Comparison of ENCODE assay signal across 9 cellular contexts in the genomic region with DNA sequence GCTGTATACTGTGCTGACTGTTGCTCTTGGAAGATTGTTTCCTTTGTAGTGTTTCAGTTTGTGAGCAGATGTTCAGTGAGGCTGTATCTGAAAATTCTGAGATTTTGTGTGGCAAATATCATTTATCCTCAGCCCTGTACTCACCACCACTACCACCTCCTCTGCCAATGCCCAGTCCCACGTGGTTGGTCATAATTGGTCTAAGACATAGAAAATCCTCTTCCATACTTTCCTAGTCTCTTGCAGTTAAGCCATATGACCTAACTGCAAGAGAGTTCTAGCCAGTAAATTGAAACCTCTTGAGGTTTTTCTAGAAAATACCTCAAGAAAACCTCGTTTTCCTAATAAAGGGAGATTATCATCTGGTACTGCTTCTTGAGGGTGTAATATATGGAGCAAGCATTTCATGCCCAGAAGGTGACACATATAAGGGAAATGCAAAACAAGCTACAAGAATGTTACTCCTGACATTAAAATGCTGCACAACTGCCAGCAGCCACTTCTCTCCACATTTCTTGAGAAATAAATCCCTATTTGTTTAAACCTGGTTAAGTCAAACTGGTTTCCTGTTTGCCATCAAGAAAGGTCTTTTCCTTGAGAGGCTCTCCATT. TPM values are rescaled to one million over a fixed set of nuclear protein-coding genes. Genes with fewer than 3 reads are reported as not detected.
DNase-seq lines count a peak whose midpoint lies in the region; ATAC-seq and TF ChIP-seq lines count a peak whose summit lies in the region.
"Had no signal": no experiment of that assay in that cellular context is flagged by ENCODE, and none has a peak within 500 bp of the region (broad histone marks: within the 10 kb centered on the region; RNA-seq: fewer than 3 reads in every experiment).

No MANE protein-coding gene starts in this region.

- intact Hi-C loops in HCT116 (cut with micrococcal nuclease), result no loop called here

- H3K9me3 ChIP-seq in AG04450 (ENCODE audit: control insufficient read depth, insufficient read depth, low read length) (no peaks in the 10 kb centered on the region), HCT116 (ENCODE audit: control insufficient read depth in 1 of 2, insufficient read depth in 1 of 2, low read depth in 1 of 2, low read length in 2 of 2) (no peaks in the 10 kb centered on the region)

- ATAC-seq in HCT116 (0 out of 2 replicates have a peak, but pooled peaks have one; percentile 23), GM19324 (IDR thresholded peaks at IDR 0.05; ENCODE audit: low FRiP score, unreplicated experiment) (no peak)
- ATAC-seq in activated naive CD4-positive, alpha-beta T cell treated with anti-CD3 and anti-CD28 coated beads, Interleukin-2, amount 50 U/mL, for 72 hours, result no peak

- H3K9me3 Mint-ChIP-seq in activated naive CD4-positive, alpha-beta T cell treated with anti-CD3 and anti-CD28 coated beads, Interleukin-2, amount 50 U/mL, for 72 hours, result no peaks in the 10 kb centered on the region

- H4K20me1 ChIP-seq in HCT116 (ENCODE audit: insufficient read depth), result peaks cover 10% of the 10 kb centered on the region; the same call in 1 of the 2 replicates

- no peak for TF ChIP-seq POLR2A in HCT116 (IDR thresholded peaks at IDR 0.05; ENCODE audit: borderline replicate concordance, extremely low read depth, insufficient read depth, insufficient read length)

- DNase-seq in AG04450 (ENCODE audit: low read depth, low spot score) (peak; percentile 50), HCT116 (ENCODE audit: low read depth, low spot score) (no peak), kidney tubule cell (ENCODE audit: low spot score) (peak; percentile 28), T-helper 9 cell (no peak), ecto neural progenitor cell (ENCODE audit: low spot score) (no peak), NCI-H1930 (lab: John Stamatoyannopoulos, UW) (no peak)
- DNase-seq in activated naive CD4-positive, alpha-beta T cell treated with anti-CD3 and anti-CD28 coated beads, Interleukin-2, amount 50 U/mL, for 72 hours (ENCODE audit: low spot score in 2 of 2), result no peak
- DNase-seq: activated CD4-positive, alpha-beta T cell treated with anti-CD3 and anti-CD28 coated beads, Interleukin-2, amount 50 U/mL, for 48 hours had no signal

- H3K27ac ChIP-seq in AG04450 (ENCODE audit: low read depth, low read length) (peak overlapping the region; percentile 42), HCT116 (ENCODE audit: low read depth, low read length) (no peak overlapping the region)

- no peak overlapping the region for H2AFZ ChIP-seq in HCT116 (ENCODE audit: low read depth, low read length, poor library complexity, severe bottlenecking)

- BruUV-seq in HCT116 (replicated peaks; lab: Mats Ljungman, UMichigan), result no TSS peak

- no peaks in the 10 kb centered on the region for H3K9me2 ChIP-seq in HCT116 (ENCODE audit: insufficient read depth)

- TF ChIP-seq CTCF in AG04450 (IDR thresholded peaks at IDR 0.05; ENCODE audit: low read depth, low read length) (no peak), HCT116 (IDR thresholded peaks at IDR 0.05 in 2 of 3, conservative IDR thresholded peaks at IDR 0.05 in 1 of 3; ENCODE audit: borderline replicate concordance in 1 of 3, insufficient read depth in 1 of 3, low read depth in 2 of 3, low read length in 2 of 3) (no peak)

- no peaks in the 10 kb centered on the region for H3K27me3 ChIP-seq in AG04450 (ENCODE audit: control insufficient read depth, insufficient read depth, low read length)
- no peaks in the 10 kb centered on the region for H3K27me3 ChIP-seq in HCT116 (ENCODE audit: insufficient read depth, low read length)

- H3K4me1 ChIP-seq in HCT116 (ENCODE audit: control insufficient read depth in 1 of 2, insufficient read depth in 2 of 2, low read length in 2 of 2), result no peaks in the 10 kb centered on the region

- RAD21 ChIA-PET in HCT116 (lab: Charles Lee; ENCODE audit: low non-redundant PET in 1 of 2, low total read pairs in 2 of 2, uncharacterized antibody in 2 of 2, unreplicated experiment in 2 of 2), result no interaction called here

- H3K36me3 Mint-ChIP-seq in activated naive CD4-positive, alpha-beta T cell treated with anti-CD3 and anti-CD28 coated beads, Interleukin-2, amount 50 U/mL, for 72 hours, result peaks cover 14 to 37% of the 10 kb centered on the region in 2 donors

- H3K4me2 ChIP-seq in HCT116 (ENCODE audit: low read length), result no peak overlapping the region

- TF ChIP-seq RAD21 in HCT116 (IDR thresholded peaks at IDR 0.05; ENCODE audit: low read depth), result no peak

- no peak overlapping the region for H3K9ac ChIP-seq in HCT116 (ENCODE audit: low read length)

- CTCF ChIA-PET in AG04450 (lab: Charles Lee) (interaction anchor here (0.7 kb wide), 1 partner anchor 957 kb away, joined by 3 read pairs; no protein-coding TSS in a partner anchor), HCT116 (lab: Charles Lee) (no interaction called here)

- peak overlapping the region; percentile 79 to 82 for H3K27ac Mint-ChIP-seq in activated naive CD4-positive, alpha-beta T cell treated with anti-CD3 and anti-CD28 coated beads, Interleukin-2, amount 50 U/mL, for 72 hours

- H3K79me2 ChIP-seq in HCT116 (ENCODE audit: insufficient read depth, low read length), result peaks cover 17% of the 10 kb centered on the region; the same call in 1 of the 2 replicates

- POLR2A ChIA-PET in AG04450 (lab: Yijun Ruan, JAX), result no interaction called here
- POLR2A ChIA-PET in HCT116 (lab: Charles Lee), result no interaction called here

- H3K36me3 ChIP-seq in HCT116 (ENCODE audit: control insufficient read depth in 1 of 2, insufficient read depth in 2 of 2, low read length in 2 of 2), result peaks cover 14 to 45% of the 10 kb centered on the region in 2 experiments; a peak in 3 of 4 replicates

- H3K4me3 ChIP-seq in AG04450 (ENCODE audit: low read depth, low read length), result no peak overlapping the region
- H3K4me3 ChIP-seq in HCT116 (replicated peaks in 1 of 2; ENCODE audit: low read depth in 1 of 2, low read length in 2 of 2), result no peak overlapping the region

TF ChIP-seq in HCT116, 20 proteins besides CTCF, POLR2A, EP300 and RAD21:
- TF ChIP-seq SP1 (IDR thresholded peaks at IDR 0.05; ENCODE audit: low read depth) (no peak), POLR2AphosphoS5 (IDR thresholded peaks at IDR 0.05; ENCODE audit: low read depth, low read length) (peak; percentile 13; the same call in 1 of the 2 replicates)

RNA-seq across cellular contexts. Expression of a gene that starts 32.8 kb away (rescaled TPM):
- polyA plus RNA-seq in AG04450 (2011; rRNA removed), result 73.2 and 82.0 TPM in 2 replicates
- 42.0 and 69.2 TPM in 2 replicates for polyA minus RNA-seq in AG04450 (2011; rRNA and poly(A)+ RNA removed)
- total RNA-seq in HCT116 (2021; ENCODE audit: unreplicated experiment), result 145 TPM
- polyA plus RNA-seq in HCT116 (2012), result 80.1 and 96.9 TPM in 2 replicates
- total RNA-seq in activated naive CD4-positive, alpha-beta T cell treated with anti-CD3 and anti-CD28 coated beads, Interleukin-2, amount 50 U/mL, for 72 hours, result 100 to 1,000 TPM; 131 to 162 TPM

RNA-seq across cellular contexts. Expression of a gene that starts 32.9 kb away (rescaled TPM):
- 17.2 and 25.0 TPM in 2 replicates for polyA plus RNA-seq in AG04450 (2011; rRNA removed)
- polyA minus RNA-seq in AG04450 (2011; rRNA and poly(A)+ RNA removed), result 10.0 and 13.7 TPM in 2 replicates
- 27.2 TPM for total RNA-seq in HCT116 (2021; ENCODE audit: unreplicated experiment)
- 14.3 and 21.9 TPM in 2 replicates for polyA plus RNA-seq in HCT116 (2012)
- total RNA-seq in activated naive CD4-positive, alpha-beta T cell treated with anti-CD3 and anti-CD28 coated beads, Interleukin-2, amount 50 U/mL, for 72 hours, result 10 to 100 TPM; 28.3 to 42.5 TPM

RNA-seq across cellular contexts. Expression of a gene that starts 49.5 kb away (rescaled TPM):
- polyA plus RNA-seq in AG04450 (2011; rRNA removed), result 19.7 and 27.1 TPM in 2 replicates
- 23.9 and 33.6 TPM in 2 replicates for polyA minus RNA-seq in AG04450 (2011; rRNA and poly(A)+ RNA removed)
- 37.2 TPM for total RNA-seq in HCT116 (2021; ENCODE audit: unreplicated experiment)
- polyA plus RNA-seq in HCT116 (2012), result 9.7 and 10.9 TPM in 2 replicates
- total RNA-seq in activated naive CD4-positive, alpha-beta T cell treated with anti-CD3 and anti-CD28 coated beads, Interleukin-2, amount 50 U/mL, for 72 hours, result 10 to 100 TPM; 39.6 to 47.9 TPM

Comparison
In these comparisons a context has a peak if more than half of its experiments do, and no peak if none do; other contexts are left out.
1. DNase-seq: peak in AG04450 (single experiment) and kidney tubule cell (single experiment); none in HCT116 (single experiment), activated naive CD4-positive, alpha-beta T cell treated with anti-CD3 and anti-CD28 coated beads, Interleukin-2, amount 50 U/mL, for 72 hours (0 of 2), T-helper 9 cell (single experiment), ecto neural progenitor cell (single experiment) and NCI-H1930 (0 of 2).